26 cellular contexts compared by ENCODE assay signal in the genomic region with DNA sequence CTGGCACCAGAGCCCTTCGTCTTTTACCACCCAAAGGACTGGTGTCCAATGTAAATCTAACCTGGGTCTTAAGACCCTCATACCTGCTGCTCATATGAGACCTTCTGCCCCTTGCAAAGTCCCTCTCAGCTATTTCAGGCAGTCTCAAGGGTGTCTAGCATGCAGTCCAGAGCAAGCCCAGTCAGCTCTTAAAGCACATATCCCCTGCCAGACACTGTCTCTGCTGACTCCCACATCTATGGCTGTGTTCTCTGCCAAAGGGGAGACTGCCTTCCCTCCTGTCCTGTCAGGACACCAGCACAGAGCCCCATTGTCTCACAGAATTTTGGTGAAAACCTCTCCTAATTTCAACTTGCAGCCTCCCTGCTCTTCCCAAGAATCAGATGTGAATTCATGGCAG.
"Had no signal": no experiment of that assay in that cellular context is flagged by ENCODE, and none has a peak within 500 bp of the region (broad histone marks: within the 10 kb centered on the region; RNA-seq: fewer than 3 reads in every experiment).

No MANE protein-coding gene starts in this region.

- H3K27ac ChIP-seq: neural progenitor cell, ovary, parathyroid adenoma, psoas muscle, right lobe of liver, sigmoid colon, suprapubic skin, testis, tibial artery, transverse colon, upper lobe of right lung, uterus had no signal

- H3K27me3 ChIP-seq: neural progenitor cell, ovary, right lobe of liver, sigmoid colon, suprapubic skin, testis, tibial artery, transverse colon, upper lobe of right lung, uterus had no signal

- H3K4me1 ChIP-seq: neural progenitor cell, parathyroid adenoma, psoas muscle, right lobe of liver, sigmoid colon, suprapubic skin, testis, tibial artery, transverse colon, upper lobe of right lung, uterus had no signal

- DNase-seq: naive thymus-derived CD4-positive, alpha-beta T cell; natural killer cell; occipital lobe; ovary; posterior cingulate gyrus; psoas muscle; right lobe of liver; sigmoid colon; small intestine; stimulated activated CD4-positive, alpha-beta T cell treated with anti-CD3 and anti-CD28 coated beads, Interleukin-15, amount 100 ng/mL, for 24 hours; stimulated activated CD4-positive, alpha-beta T cell treated with anti-CD3 and anti-CD28 coated beads, Interleukin-4, amount 100 ng/mL, for 1 hour; stimulated activated CD4-positive, alpha-beta T cell treated with anti-CD3 and anti-CD28 coated beads, Interleukin-4, amount 100 ng/mL, for 4 hours; stimulated activated CD8-positive, alpha-beta memory T cell treated with anti-CD3 and anti-CD28 coated beads, Interleukin-4, amount 100 ng/mL, for 48 hours; stimulated activated naive CD4-positive, alpha-beta T cell; stimulated activated naive CD8-positive, alpha-beta T cell treated with anti-CD3 and anti-CD28 coated beads, Interleukin-15, amount 100 ng/mL, for 72 hours; stimulated activated naive CD8-positive, alpha-beta T cell treated with anti-CD3 and anti-CD28 coated beads, Interleukin-15, Interleukin-2, amounts not matched to agents 100 U/mL and 50 U/mL, for 24 hours; substantia nigra; testis; tibial artery; transverse colon; upper lobe of right lung; uterus had no signal

- H3K9me3 ChIP-seq: ovary, psoas muscle, right lobe of liver, sigmoid colon, suprapubic skin, testis, tibial artery, transverse colon, upper lobe of right lung, uterus had no signal

- H3K4me3 ChIP-seq: neural progenitor cell, ovary, psoas muscle, right lobe of liver, sigmoid colon, suprapubic skin, testis, tibial artery, transverse colon, upper lobe of right lung, uterus had no signal

- H3K36me3 ChIP-seq: neural progenitor cell, ovary, right lobe of liver, sigmoid colon, suprapubic skin, transverse colon, upper lobe of right lung, uterus had no signal

- ATAC-seq: naive thymus-derived CD4-positive, alpha-beta T cell; natural killer cell; psoas muscle; right lobe of liver; stimulated activated memory B cell treated with anti-CD40 and anti-IgM and Interleukin-4, amounts not matched to agents 10 μg/mL and 1 μg/mL and 100 μg/mL, for 72 hours; stimulated activated naive CD8-positive, alpha-beta T cell treated with anti-CD3 and anti-CD28 coated beads, Interleukin-15, amount 100 ng/mL, for 72 hours; stimulated activated naive CD8-positive, alpha-beta T cell treated with anti-CD3 and anti-CD28 coated beads, Interleukin-15, Interleukin-2, amounts not matched to agents 100 U/mL and 50 U/mL, for 24 hours had no signal
